7 cellular contexts compared by ENCODE assay signal in genomic region chr20:23606652-23607049, GRCh38. TPM values are rescaled to one million over a fixed set of nuclear protein-coding genes. Genes with fewer than 3 reads are reported as not detected.
DNase-seq lines count a peak whose midpoint lies in the region; ATAC-seq and TF ChIP-seq lines count a peak whose summit lies in the region.

No MANE protein-coding gene starts in this region.

- no peak overlapping the region for H2AFZ ChIP-seq in SU-DHL-6 (ENCODE audit: low read depth, low read length, severe bottlenecking)

- H3K36me3 ChIP-seq in SU-DHL-6 (ENCODE audit: low read length) (no peaks in the 10 kb centered on the region), adipocyte (ENCODE audit: control insufficient read depth, insufficient read depth, low read length, severe bottlenecking) (no peaks in the 10 kb centered on the region)

- no peak overlapping the region for H3K27ac ChIP-seq in SU-DHL-6 (ENCODE audit: low read depth, low read length)
- H3K27ac ChIP-seq in right cardiac atrium (ENCODE audit: low read length) = no peak overlapping the region

- intact Hi-C loops in right cardiac atrium (cut with DNase I) = loop anchor here in 3 of 4 donors (10.0 kb wide), 1 partner anchor 162 kb away; no protein-coding TSS in a partner anchor
- intact Hi-C loops in sciatic nerve (cut with DNase I) = loop anchor here (5.0 kb wide), 1 partner anchor 164 kb away; no protein-coding TSS in a partner anchor

- H3K79me2 ChIP-seq in SU-DHL-6 (ENCODE audit: insufficient read depth, low read length) = no peaks in the 10 kb centered on the region

- no peaks in the 10 kb centered on the region for H4K20me1 ChIP-seq in SU-DHL-6 (ENCODE audit: low read depth, low read length)

- peak; percentile 93 for TF ChIP-seq CTCF in GM12874 (IDR thresholded peaks at IDR 0.05; ENCODE audit: insufficient read depth, low read depth, low read length)
- peak; percentile 70 for TF ChIP-seq CTCF in SU-DHL-6 (IDR thresholded peaks at IDR 0.05; ENCODE audit: insufficient read depth, low read length, poor library complexity, severe bottlenecking)

- H3K4me2 ChIP-seq in SU-DHL-6 (ENCODE audit: low read depth, low read length, poor library complexity, severe bottlenecking) = no peak overlapping the region

- 6% methylated on average over 9 of the region's 9 CpGs for WGBS in right cardiac atrium

- H3K4me3 ChIP-seq in SU-DHL-6 (ENCODE audit: insufficient read depth, low read length, poor library complexity, severe bottlenecking) (no peak overlapping the region), adipocyte (ENCODE audit: low read length) (no peak overlapping the region), right cardiac atrium (ENCODE audit: low read length) (no peak overlapping the region)

- H3K9me3 ChIP-seq in SU-DHL-6 (ENCODE audit: insufficient read depth, low read length) (no peaks in the 10 kb centered on the region), adipocyte (ENCODE audit: control insufficient read depth, low read length) (no peaks in the 10 kb centered on the region), right cardiac atrium (ENCODE audit: control insufficient read depth, low read length) (no peaks in the 10 kb centered on the region)

- H3K9ac ChIP-seq in SU-DHL-6 (ENCODE audit: low read length) = no peak overlapping the region
- H3K9ac ChIP-seq in adipocyte (ENCODE audit: low read length) = peak overlapping the region; percentile 26

- H3K27me3 ChIP-seq in SU-DHL-6 (ENCODE audit: low read length) (no peaks in the 10 kb centered on the region), adipocyte (replicated peaks; ENCODE audit: control insufficient read depth, insufficient read depth, low read length) (peaks cover 20% of the 10 kb centered on the region), right cardiac atrium (ENCODE audit: control insufficient read depth, insufficient read depth) (no peaks in the 10 kb centered on the region)

- DNase-seq in NCI-H1048 (lab: John Stamatoyannopoulos, UW) = peak; percentile 36
- peak; percentile 94 for DNase-seq in adipocyte (ENCODE audit: low read depth)
- DNase-seq in right cardiac atrium = peak; percentile 79 to 93 (median 93)
- peak; percentile 90 for DNase-seq in sciatic nerve (ENCODE audit: low spot score)

- peak; percentile 84 for ATAC-seq in HG02571 (IDR thresholded peaks at IDR 0.05; ENCODE audit: unreplicated experiment)
- ATAC-seq in right cardiac atrium = peak; percentile 86 to 92
- peak; percentile 93 for ATAC-seq in sciatic nerve

- H3K9me2 ChIP-seq in SU-DHL-6 (replicated peaks; ENCODE audit: insufficient read depth, low read length) = no peaks in the 10 kb centered on the region

- H3K4me1 ChIP-seq in adipocyte (ENCODE audit: control insufficient read depth, insufficient read depth, low read length) = peaks cover 23% of the 10 kb centered on the region
- H3K4me1 ChIP-seq in right cardiac atrium (ENCODE audit: control insufficient read depth, insufficient read depth, low read length) = no peaks in the 10 kb centered on the region

- H3F3A ChIP-seq in SU-DHL-6 (ENCODE audit: insufficient read depth) = no peaks in the 10 kb centered on the region

RNA-seq across cellular contexts. Expression of gene CST9, which starts 0.9 kb away (rescaled TPM):
- total RNA-seq in right cardiac atrium (not detected), sciatic nerve (not detected)
- polyA plus RNA-seq in right cardiac atrium = not detected

RNA-seq across cellular contexts. Expression of gene CST3, which starts 31.1 kb away (rescaled TPM):
- total RNA-seq in right cardiac atrium (1,000 to 10,000 TPM in 1 of 4 donors, 100 to 1,000 TPM in 3; 785 to 1,029 (median 931) TPM), sciatic nerve (731 TPM)
- 1,076 TPM for polyA plus RNA-seq in right cardiac atrium

RNA-seq across cellular contexts. Expression of gene CST9L, which starts 38.4 kb away (rescaled TPM):
- not detected for total RNA-seq in right cardiac atrium
- polyA plus RNA-seq in right cardiac atrium = not detected
- not detected for total RNA-seq in sciatic nerve

Comparison
In these comparisons a context has a peak if more than half of its experiments do, and no peak if none do; other contexts are left out.
1. DNase-seq: peak in every context shown above with its lines; median percentile 94 in adipocyte; 93 in right cardiac atrium; 90 in sciatic nerve; 36 in NCI-H1048.